In the genomic region with DNA sequence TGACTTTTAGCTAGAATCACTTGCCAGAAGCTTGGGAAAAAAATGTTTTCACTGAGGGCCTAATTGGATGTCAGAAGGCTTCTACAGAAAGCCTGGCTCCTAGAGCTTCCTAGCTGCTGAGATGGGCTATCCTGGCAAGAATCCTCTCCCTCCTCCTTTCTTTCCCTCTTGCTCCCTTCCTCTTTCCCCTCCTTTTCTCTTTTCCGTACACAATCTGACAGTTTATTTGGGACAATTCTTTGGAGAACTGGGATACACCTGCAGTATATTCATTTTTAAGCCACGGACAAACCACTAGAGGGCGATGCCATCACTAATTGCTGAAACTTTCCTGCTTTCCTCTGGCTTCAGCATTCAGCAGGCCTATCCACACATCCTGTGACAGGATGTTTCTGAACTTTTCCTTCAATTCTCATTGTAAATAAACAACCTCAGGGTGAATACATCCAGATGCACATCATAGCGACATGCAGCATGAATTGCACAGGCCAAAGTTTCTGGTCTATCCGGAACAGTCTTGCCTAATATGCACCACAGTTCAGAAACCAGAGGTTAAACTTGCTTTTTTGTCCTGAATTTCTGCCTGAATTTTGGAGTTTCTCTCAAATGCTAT, we compare ENCODE assay signal across 1 cellular context.
A peak's percentile ranks its signal among the peaks of the same experiment; 100 is the strongest.
TF ChIP-seq lines count a peak whose summit lies in the region.

No MANE protein-coding gene starts in this region.

TF ChIP-seq in HepG2, 621 proteins besides CTCF, POLR2A, EP300 and RAD21 (continued from another document and continues in another):
- no peak for TF ChIP-seq ZNF674 (CRISPR knock-in tag; IDR thresholded peaks at IDR 0.05; ENCODE audit: low read depth)
- no peak for TF ChIP-seq KDM2A (CRISPR knock-in tag; IDR thresholded peaks at IDR 0.05; ENCODE audit: borderline replicate concordance, low read depth)
- TF ChIP-seq ZNF335 (CRISPR knock-in tag; IDR thresholded peaks at IDR 0.05) = no peak
- TF ChIP-seq, protein P1, sequence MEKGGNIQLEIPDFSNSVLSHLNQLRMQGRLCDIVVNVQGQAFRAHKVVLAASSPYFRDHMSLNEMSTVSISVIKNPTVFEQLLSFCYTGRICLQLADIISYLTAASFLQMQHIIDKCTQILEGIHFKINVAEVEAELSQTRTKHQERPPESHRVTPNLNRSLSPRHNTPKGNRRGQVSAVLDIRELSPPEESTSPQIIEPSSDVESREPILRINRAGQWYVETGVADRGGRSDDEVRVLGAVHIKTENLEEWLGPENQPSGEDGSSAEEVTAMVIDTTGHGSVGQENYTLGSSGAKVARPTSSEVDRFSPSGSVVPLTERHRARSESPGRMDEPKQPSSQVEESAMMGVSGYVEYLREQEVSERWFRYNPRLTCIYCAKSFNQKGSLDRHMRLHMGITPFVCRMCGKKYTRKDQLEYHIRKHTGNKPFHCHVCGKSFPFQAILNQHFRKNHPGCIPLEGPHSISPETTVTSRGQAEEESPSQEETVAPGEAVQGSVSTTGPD (CRISPR knock-in tag; IDR thresholded peaks at IDR 0.05) = no peak
- no peak for TF ChIP-seq ZNF329 (CRISPR knock-in tag; IDR thresholded peaks at IDR 0.05; ENCODE audit: low read depth)
- TF ChIP-seq, protein P2, sequence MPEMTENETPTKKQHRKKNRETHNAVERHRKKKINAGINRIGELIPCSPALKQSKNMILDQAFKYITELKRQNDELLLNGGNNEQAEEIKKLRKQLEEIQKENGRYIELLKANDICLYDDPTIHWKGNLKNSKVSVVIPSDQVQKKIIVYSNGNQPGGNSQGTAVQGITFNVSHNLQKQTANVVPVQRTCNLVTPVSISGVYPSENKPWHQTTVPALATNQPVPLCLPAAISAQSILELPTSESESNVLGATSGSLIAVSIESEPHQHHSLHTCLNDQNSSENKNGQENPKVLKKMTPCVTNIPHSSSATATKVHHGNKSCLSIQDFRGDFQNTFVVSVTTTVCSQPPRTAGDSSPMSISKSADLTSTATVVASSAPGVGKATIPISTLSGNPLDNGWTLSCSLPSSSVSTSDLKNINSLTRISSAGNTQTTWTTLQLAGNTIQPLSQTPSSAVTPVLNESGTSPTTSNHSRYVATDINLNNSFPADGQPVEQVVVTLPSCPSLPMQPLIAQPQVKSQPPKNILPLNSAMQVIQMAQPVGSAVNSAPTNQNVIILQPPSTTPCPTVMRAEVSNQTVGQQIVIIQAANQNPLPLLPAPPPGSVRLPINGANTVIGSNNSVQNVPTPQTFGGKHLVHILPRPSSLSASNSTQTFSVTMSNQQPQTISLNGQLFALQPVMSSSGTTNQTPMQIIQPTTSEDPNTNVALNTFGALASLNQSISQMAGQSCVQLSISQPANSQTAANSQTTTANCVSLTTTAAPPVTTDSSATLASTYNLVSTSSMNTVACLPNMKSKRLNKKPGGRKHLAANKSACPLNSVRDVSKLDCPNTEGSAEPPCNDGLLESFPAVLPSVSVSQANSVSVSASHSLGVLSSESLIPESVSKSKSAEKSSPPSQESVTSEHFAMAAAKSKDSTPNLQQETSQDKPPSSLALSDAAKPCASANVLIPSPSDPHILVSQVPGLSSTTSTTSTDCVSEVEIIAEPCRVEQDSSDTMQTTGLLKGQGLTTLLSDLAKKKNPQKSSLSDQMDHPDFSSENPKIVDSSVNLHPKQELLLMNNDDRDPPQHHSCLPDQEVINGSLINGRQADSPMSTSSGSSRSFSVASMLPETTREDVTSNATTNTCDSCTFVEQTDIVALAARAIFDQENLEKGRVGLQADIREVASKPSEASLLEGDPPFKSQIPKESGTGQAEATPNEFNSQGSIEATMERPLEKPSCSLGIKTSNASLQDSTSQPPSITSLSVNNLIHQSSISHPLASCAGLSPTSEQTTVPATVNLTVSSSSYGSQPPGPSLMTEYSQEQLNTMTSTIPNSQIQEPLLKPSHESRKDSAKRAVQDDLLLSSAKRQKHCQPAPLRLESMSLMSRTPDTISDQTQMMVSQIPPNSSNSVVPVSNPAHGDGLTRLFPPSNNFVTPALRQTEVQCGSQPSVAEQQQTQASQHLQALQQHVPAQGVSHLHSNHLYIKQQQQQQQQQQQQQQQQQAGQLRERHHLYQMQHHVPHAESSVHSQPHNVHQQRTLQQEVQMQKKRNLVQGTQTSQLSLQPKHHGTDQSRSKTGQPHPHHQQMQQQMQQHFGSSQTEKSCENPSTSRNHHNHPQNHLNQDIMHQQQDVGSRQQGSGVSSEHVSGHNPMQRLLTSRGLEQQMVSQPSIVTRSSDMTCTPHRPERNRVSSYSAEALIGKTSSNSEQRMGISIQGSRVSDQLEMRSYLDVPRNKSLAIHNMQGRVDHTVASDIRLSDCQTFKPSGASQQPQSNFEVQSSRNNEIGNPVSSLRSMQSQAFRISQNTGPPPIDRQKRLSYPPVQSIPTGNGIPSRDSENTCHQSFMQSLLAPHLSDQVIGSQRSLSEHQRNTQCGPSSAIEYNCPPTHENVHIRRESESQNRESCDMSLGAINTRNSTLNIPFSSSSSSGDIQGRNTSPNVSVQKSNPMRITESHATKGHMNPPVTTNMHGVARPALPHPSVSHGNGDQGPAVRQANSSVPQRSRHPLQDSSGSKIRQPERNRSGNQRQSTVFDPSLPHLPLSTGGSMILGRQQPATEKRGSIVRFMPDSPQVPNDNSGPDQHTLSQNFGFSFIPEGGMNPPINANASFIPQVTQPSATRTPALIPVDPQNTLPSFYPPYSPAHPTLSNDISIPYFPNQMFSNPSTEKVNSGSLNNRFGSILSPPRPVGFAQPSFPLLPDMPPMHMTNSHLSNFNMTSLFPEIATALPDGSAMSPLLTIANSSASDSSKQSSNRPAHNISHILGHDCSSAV (CRISPR knock-in tag; IDR thresholded peaks at IDR 0.05; ENCODE audit: borderline replicate concordance) = no peak
- TF ChIP-seq, protein P3, sequence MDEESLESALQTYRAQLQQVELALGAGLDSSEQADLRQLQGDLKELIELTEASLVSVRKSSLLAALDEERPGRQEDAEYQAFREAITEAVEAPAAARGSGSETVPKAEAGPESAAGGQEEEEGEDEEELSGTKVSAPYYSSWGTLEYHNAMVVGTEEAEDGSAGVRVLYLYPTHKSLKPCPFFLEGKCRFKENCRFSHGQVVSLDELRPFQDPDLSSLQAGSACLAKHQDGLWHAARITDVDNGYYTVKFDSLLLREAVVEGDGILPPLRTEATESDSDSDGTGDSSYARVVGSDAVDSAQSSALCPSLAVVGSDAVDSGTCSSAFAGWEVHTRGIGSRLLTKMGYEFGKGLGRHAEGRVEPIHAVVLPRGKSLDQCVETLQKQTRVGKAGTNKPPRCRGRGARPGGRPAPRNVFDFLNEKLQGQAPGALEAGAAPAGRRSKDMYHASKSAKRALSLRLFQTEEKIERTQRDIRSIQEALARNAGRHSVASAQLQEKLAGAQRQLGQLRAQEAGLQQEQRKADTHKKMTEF (CRISPR knock-in tag; IDR thresholded peaks at IDR 0.05) = no peak
- TF ChIP-seq ZSCAN29 (CRISPR knock-in tag; conservative IDR thresholded peaks at IDR 0.05) = no peak
- TF ChIP-seq ETV6 (CRISPR knock-in tag; conservative IDR thresholded peaks at IDR 0.05) = no peak
- TF ChIP-seq, protein P4, sequence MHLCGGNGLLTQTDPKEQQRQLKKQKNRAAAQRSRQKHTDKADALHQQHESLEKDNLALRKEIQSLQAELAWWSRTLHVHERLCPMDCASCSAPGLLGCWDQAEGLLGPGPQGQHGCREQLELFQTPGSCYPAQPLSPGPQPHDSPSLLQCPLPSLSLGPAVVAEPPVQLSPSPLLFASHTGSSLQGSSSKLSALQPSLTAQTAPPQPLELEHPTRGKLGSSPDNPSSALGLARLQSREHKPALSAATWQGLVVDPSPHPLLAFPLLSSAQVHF (CRISPR knock-in tag; IDR thresholded peaks at IDR 0.05) = no peak
- TF ChIP-seq BHLHE40 (IDR thresholded peaks at IDR 0.05; ENCODE audit: low read length) = no peak
- TF ChIP-seq, protein P5, sequence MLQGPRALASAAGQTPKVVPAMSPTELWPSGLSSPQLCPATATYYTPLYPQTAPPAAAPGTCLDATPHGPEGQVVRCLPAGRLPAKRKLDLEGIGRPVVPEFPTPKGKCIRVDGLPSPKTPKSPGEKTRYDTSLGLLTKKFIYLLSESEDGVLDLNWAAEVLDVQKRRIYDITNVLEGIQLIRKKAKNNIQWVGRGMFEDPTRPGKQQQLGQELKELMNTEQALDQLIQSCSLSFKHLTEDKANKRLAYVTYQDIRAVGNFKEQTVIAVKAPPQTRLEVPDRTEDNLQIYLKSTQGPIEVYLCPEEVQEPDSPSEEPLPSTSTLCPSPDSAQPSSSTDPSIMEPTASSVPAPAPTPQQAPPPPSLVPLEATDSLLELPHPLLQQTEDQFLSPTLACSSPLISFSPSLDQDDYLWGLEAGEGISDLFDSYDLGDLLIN (CRISPR knock-in tag; IDR thresholded peaks at IDR 0.05; ENCODE audit: borderline replicate concordance) = no peak
- no peak for TF ChIP-seq ZNF10 (CRISPR knock-in tag; IDR thresholded peaks at IDR 0.05; ENCODE audit: borderline replicate concordance, low read depth)
- TF ChIP-seq, protein P6, sequence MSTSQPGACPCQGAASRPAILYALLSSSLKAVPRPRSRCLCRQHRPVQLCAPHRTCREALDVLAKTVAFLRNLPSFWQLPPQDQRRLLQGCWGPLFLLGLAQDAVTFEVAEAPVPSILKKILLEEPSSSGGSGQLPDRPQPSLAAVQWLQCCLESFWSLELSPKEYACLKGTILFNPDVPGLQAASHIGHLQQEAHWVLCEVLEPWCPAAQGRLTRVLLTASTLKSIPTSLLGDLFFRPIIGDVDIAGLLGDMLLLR (CRISPR knock-in tag; IDR thresholded peaks at IDR 0.05) = no peak
- no peak; the same call in 1 of the 2 replicates for TF ChIP-seq ZNF160 (CRISPR knock-in tag; IDR thresholded peaks at IDR 0.05)
- TF ChIP-seq ZNF30 (CRISPR knock-in tag; IDR thresholded peaks at IDR 0.05) = no peak
- TF ChIP-seq, protein P7, sequence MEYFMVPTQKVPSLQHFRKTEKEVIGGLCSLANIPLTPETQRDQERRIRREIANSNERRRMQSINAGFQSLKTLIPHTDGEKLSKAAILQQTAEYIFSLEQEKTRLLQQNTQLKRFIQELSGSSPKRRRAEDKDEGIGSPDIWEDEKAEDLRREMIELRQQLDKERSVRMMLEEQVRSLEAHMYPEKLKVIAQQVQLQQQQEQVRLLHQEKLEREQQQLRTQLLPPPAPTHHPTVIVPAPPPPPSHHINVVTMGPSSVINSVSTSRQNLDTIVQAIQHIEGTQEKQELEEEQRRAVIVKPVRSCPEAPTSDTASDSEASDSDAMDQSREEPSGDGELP (IDR thresholded peaks at IDR 0.05; ENCODE audit: borderline replicate concordance, low read depth) = no peak; the same call in 1 of the 2 replicates
- peak; percentile 37; the same call in 1 of the 2 replicates for TF ChIP-seq ZNF709 (CRISPR knock-in tag; IDR thresholded peaks at IDR 0.05)
- 0 out of 2 replicates have a peak, but pooled peaks have one; percentile 36 for TF ChIP-seq IRF2 (CRISPR knock-in tag; IDR thresholded peaks at IDR 0.05)
- no peak for TF ChIP-seq FIP1L1 (IDR thresholded peaks at IDR 0.05; ENCODE audit: borderline replicate concordance, insufficient read depth, low read depth, low read length)
- no peak for TF ChIP-seq KAT7 (CRISPR knock-in tag; IDR thresholded peaks at IDR 0.05; ENCODE audit: borderline replicate concordance)
- TF ChIP-seq MED1 (CRISPR knock-in tag; IDR thresholded peaks at IDR 0.05) = peak; percentile 99
- TF ChIP-seq, protein P8, sequence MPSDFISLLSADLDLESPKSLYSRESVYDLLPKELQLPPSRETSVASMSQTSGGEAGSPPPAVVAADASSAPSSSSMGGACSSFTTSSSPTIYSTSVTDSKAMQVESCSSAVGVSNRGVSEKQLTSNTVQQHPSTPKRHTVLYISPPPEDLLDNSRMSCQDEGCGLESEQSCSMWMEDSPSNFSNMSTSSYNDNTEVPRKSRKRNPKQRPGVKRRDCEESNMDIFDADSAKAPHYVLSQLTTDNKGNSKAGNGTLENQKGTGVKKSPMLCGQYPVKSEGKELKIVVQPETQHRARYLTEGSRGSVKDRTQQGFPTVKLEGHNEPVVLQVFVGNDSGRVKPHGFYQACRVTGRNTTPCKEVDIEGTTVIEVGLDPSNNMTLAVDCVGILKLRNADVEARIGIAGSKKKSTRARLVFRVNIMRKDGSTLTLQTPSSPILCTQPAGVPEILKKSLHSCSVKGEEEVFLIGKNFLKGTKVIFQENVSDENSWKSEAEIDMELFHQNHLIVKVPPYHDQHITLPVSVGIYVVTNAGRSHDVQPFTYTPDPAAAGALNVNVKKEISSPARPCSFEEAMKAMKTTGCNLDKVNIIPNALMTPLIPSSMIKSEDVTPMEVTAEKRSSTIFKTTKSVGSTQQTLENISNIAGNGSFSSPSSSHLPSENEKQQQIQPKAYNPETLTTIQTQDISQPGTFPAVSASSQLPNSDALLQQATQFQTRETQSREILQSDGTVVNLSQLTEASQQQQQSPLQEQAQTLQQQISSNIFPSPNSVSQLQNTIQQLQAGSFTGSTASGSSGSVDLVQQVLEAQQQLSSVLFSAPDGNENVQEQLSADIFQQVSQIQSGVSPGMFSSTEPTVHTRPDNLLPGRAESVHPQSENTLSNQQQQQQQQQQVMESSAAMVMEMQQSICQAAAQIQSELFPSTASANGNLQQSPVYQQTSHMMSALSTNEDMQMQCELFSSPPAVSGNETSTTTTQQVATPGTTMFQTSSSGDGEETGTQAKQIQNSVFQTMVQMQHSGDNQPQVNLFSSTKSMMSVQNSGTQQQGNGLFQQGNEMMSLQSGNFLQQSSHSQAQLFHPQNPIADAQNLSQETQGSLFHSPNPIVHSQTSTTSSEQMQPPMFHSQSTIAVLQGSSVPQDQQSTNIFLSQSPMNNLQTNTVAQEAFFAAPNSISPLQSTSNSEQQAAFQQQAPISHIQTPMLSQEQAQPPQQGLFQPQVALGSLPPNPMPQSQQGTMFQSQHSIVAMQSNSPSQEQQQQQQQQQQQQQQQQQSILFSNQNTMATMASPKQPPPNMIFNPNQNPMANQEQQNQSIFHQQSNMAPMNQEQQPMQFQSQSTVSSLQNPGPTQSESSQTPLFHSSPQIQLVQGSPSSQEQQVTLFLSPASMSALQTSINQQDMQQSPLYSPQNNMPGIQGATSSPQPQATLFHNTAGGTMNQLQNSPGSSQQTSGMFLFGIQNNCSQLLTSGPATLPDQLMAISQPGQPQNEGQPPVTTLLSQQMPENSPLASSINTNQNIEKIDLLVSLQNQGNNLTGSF (CRISPR knock-in tag; IDR thresholded peaks at IDR 0.05) = no peak
- TF ChIP-seq ZNF792 (CRISPR knock-in tag; IDR thresholded peaks at IDR 0.05) = no peak
- TF ChIP-seq, protein P9, sequence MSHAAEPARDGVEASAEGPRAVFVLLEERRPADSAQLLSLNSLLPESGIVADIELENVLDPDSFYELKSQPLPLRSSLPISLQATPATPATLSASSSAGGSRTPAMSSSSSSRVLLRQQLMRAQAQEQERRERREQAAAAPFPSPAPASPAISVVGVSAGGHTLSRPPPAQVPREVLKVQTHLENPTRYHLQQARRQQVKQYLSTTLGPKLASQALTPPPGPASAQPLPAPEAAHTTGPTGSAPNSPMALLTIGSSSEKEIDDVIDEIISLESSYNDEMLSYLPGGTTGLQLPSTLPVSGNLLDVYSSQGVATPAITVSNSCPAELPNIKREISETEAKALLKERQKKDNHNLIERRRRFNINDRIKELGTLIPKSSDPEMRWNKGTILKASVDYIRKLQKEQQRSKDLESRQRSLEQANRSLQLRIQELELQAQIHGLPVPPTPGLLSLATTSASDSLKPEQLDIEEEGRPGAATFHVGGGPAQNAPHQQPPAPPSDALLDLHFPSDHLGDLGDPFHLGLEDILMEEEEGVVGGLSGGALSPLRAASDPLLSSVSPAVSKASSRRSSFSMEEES (CRISPR knock-in tag; IDR thresholded peaks at IDR 0.05) = peak; percentile 91
- no peak for TF ChIP-seq ATF1 (CRISPR knock-in tag; IDR thresholded peaks at IDR 0.05)
- TF ChIP-seq EEA1 (CRISPR knock-in tag; IDR thresholded peaks at IDR 0.05; ENCODE audit: borderline replicate concordance) = no peak
- no peak for TF ChIP-seq ZC3H13 (CRISPR knock-in tag; IDR thresholded peaks at IDR 0.05)
- TF ChIP-seq, protein P10, sequence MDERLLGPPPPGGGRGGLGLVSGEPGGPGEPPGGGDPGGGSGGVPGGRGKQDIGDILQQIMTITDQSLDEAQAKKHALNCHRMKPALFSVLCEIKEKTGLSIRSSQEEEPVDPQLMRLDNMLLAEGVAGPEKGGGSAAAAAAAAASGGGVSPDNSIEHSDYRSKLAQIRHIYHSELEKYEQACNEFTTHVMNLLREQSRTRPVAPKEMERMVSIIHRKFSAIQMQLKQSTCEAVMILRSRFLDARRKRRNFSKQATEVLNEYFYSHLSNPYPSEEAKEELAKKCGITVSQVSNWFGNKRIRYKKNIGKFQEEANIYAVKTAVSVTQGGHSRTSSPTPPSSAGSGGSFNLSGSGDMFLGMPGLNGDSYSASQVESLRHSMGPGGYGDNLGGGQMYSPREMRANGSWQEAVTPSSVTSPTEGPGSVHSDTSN (CRISPR knock-in tag; IDR thresholded peaks at IDR 0.05) = no peak
- TF ChIP-seq ZNF616 (CRISPR knock-in tag; IDR thresholded peaks at IDR 0.05; ENCODE audit: low read depth) = no peak
